Comparison of ENCODE assay signal across 8 cellular contexts in genomic region chr17:42018339-42018738, GRCh38. TPM values are rescaled to one million over a fixed set of nuclear protein-coding genes. Genes with fewer than 3 reads are reported as not detected.
DNase-seq lines count a peak whose midpoint lies in the region; ATAC-seq and TF ChIP-seq lines count a peak whose summit lies in the region.

No MANE protein-coding gene starts in this region.

- peak overlapping the region; percentile 79 to 89 for H3K27ac ChIP-seq in tibial artery

- POLR2A ChIA-PET in activated B cell treated with CpG ODN at 0.5 μM for 24 hours (lab: Charles Lee): interaction anchor here (0.6 to 3.1 kb wide), 20 partner anchors 17 to 979 kb away, joined by 3 to 46 read pairs (median 6); partner anchors contain the start of genes ACLY, CNP, DHX58 and EIF1

- TF ChIP-seq CTCF in activated B cell treated with CpG ODN at 0.5 μM for 24 hours (IDR thresholded peaks at IDR 0.05): no peak
- TF ChIP-seq CTCF in tibial artery (IDR thresholded peaks at IDR 0.05): no peak

- H3K9me3 Mint-ChIP-seq in activated naive CD4-positive, alpha-beta T cell treated with anti-CD3 and anti-CD28 coated beads for 36 hours: no peaks in the 10 kb centered on the region
- no peaks in the 10 kb centered on the region for H3K9me3 Mint-ChIP-seq in activated B cell treated with CpG ODN at 0.5 μM for 24 hours

- peaks cover 13 to 20% (median 19%) of the 10 kb centered on the region in 3 donors for H3K36me3 ChIP-seq in tibial artery

- intact Hi-C loops in activated naive CD4-positive, alpha-beta T cell treated with anti-CD3 and anti-CD28 coated beads for 36 hours (cut with micrococcal nuclease): loop anchor here (5.0 kb wide), 2 partner anchors 101 to 294 kb away; partner anchors contain the start of gene ACLY
- intact Hi-C loops in activated B cell treated with CpG ODN at 0.5 μM for 24 hours (cut with micrococcal nuclease): loop anchor here (10.0 kb wide), 1 partner anchor 266 kb away; the partner anchor contains the start of gene STAT5A
- intact Hi-C loops in tibial artery (cut with DNase I; ENCODE audit: low total_unique reads): no loop called here

- H3K4me1 ChIP-seq in tibial artery: peaks cover 0 to 51% (median 48%) of the 10 kb centered on the region in 4 donors

- no peaks in the 10 kb centered on the region for H3K27me3 ChIP-seq in tibial artery

- peaks cover 17% of the 10 kb centered on the region for H3K36me3 Mint-ChIP-seq in activated naive CD4-positive, alpha-beta T cell treated with anti-CD3 and anti-CD28 coated beads for 36 hours (ENCODE audit: low read depth)
- H3K36me3 Mint-ChIP-seq in activated B cell treated with CpG ODN at 0.5 μM for 24 hours (ENCODE audit: low read depth): peaks cover 36% of the 10 kb centered on the region

- no peak for ATAC-seq in activated B cell treated with CpG ODN at 0.5 μM for 24 hours (ENCODE audit: low read depth)
- ATAC-seq in GM18520 (IDR thresholded peaks at IDR 0.05; ENCODE audit: unreplicated experiment): no peak
- ATAC-seq in GM18505 (IDR thresholded peaks at IDR 0.05; ENCODE audit: unreplicated experiment): no peak

- H3K4me3 ChIP-seq in iPS-18c (ENCODE audit: insufficient read depth, low read depth, low read length) (peak overlapping the region; percentile 97), tibial artery (peak overlapping the region in 1 of 2 donors; percentile 83)

- peaks cover 55% of the 10 kb centered on the region for H3K4me1 Mint-ChIP-seq in activated naive CD4-positive, alpha-beta T cell treated with anti-CD3 and anti-CD28 coated beads for 36 hours (ENCODE audit: low read depth)
- H3K4me1 Mint-ChIP-seq in activated B cell treated with CpG ODN at 0.5 μM for 24 hours: peaks cover 60% of the 10 kb centered on the region

- DNase-seq in activated naive CD4-positive, alpha-beta T cell treated with anti-CD3 and anti-CD28 coated beads for 36 hours: no peak
- DNase-seq in activated naive CD4-positive, alpha-beta T cell treated with Interleukin-2 at 50 U/mL for 16 hours: no peak
- no peak for DNase-seq in activated B cell treated with CpG ODN at 0.5 μM for 24 hours
- DNase-seq in tibial artery: peak in 1 of 2 donors; percentile 9
- no peak for DNase-seq in NCI-H146 treated with DMSO at 0.1 percent for 48 hours (lab: John Stamatoyannopoulos, UW; ENCODE audit: unreplicated experiment)

- peak overlapping the region; percentile 96 for H3K27ac Mint-ChIP-seq in activated naive CD4-positive, alpha-beta T cell treated with anti-CD3 and anti-CD28 coated beads for 36 hours
- peak overlapping the region; percentile 98 for H3K27ac Mint-ChIP-seq in activated B cell treated with CpG ODN at 0.5 μM for 24 hours

- CTCF ChIA-PET in activated naive CD4-positive, alpha-beta T cell treated with anti-CD3 and anti-CD28 coated beads for 36 hours (lab: Charles Lee): interaction anchor here (0.6 to 12.7 kb wide), 16 partner anchors 8 to 581 kb away, joined by 3 to 117 read pairs (median 4); partner anchors contain the start of genes CNP, KCNH4 and ODAD4
- CTCF ChIA-PET in activated B cell treated with CpG ODN at 0.5 μM for 24 hours (lab: Charles Lee): interaction anchor here (0.6 to 2.1 kb wide), 9 partner anchors 10 to 163 kb away, joined by 3 to 7 read pairs (median 4); partner anchors contain the start of genes CNP, DHX58 and KCNH4

- peak overlapping the region; percentile 91 for H3K4me3 Mint-ChIP-seq in activated naive CD4-positive, alpha-beta T cell treated with anti-CD3 and anti-CD28 coated beads for 36 hours
- peak overlapping the region; percentile 100 for H3K4me3 Mint-ChIP-seq in activated B cell treated with CpG ODN at 0.5 μM for 24 hours

- no peak for TF ChIP-seq POLR2A in GM18505 (IDR thresholded peaks at IDR 0.05; ENCODE audit: borderline replicate concordance, extremely low read depth, insufficient read depth, insufficient read length)

- no peaks in the 10 kb centered on the region for H3K27me3 Mint-ChIP-seq in activated naive CD4-positive, alpha-beta T cell treated with anti-CD3 and anti-CD28 coated beads for 36 hours (ENCODE audit: low read depth)
- H3K27me3 Mint-ChIP-seq in activated B cell treated with CpG ODN at 0.5 μM for 24 hours: no peaks in the 10 kb centered on the region

- H3K9me3 ChIP-seq in iPS-18c (ENCODE audit: control insufficient read depth, insufficient read depth, low read length) (no peaks in the 10 kb centered on the region), tibial artery (no peaks in the 10 kb centered on the region)

RNA-seq across cellular contexts. Expression of gene DNAJC7, which starts 1.1 kb away (rescaled TPM):
- 10 to 100 TPM; 74.5 to 76.3 TPM for total RNA-seq in activated naive CD4-positive, alpha-beta T cell treated with anti-CD3 and anti-CD28 coated beads for 36 hours
- 130 and 152 TPM in 2 replicates for total RNA-seq in activated B cell treated with CpG ODN at 0.5 μM for 24 hours

RNA-seq across cellular contexts. Expression of gene NKIRAS2, which starts 1.6 kb away (rescaled TPM):
- total RNA-seq in activated naive CD4-positive, alpha-beta T cell treated with anti-CD3 and anti-CD28 coated beads for 36 hours: 10 to 100 TPM; 12.4 to 13.2 TPM
- total RNA-seq in activated B cell treated with CpG ODN at 0.5 μM for 24 hours: 23.9 and 25.8 TPM in 2 replicates

RNA-seq across cellular contexts. Expression of gene C17orf113, which starts 32.1 kb away (rescaled TPM):
- under 1 TPM; 0.20 to 0.31 TPM for total RNA-seq in activated naive CD4-positive, alpha-beta T cell treated with anti-CD3 and anti-CD28 coated beads for 36 hours
- 3.1 and 4.5 TPM in 2 replicates for total RNA-seq in activated B cell treated with CpG ODN at 0.5 μM for 24 hours

RNA-seq across cellular contexts. Expression of gene CNP, which starts 51.7 kb away (rescaled TPM):
- 10 to 100 TPM; 58.4 to 59.1 TPM for total RNA-seq in activated naive CD4-positive, alpha-beta T cell treated with anti-CD3 and anti-CD28 coated beads for 36 hours
- total RNA-seq in activated B cell treated with CpG ODN at 0.5 μM for 24 hours: 47.2 and 48.0 TPM in 2 replicates
